Comparison of ENCODE assay signal across 12 cellular contexts in genomic region chr10:62133618-62134017, GRCh38.
DNase-seq lines count a peak whose midpoint lies in the region; ATAC-seq and TF ChIP-seq lines count a peak whose summit lies in the region.
"Had no signal": no experiment of that assay in that cellular context is flagged by ENCODE, and none has a peak within 500 bp of the region (broad histone marks: within the 10 kb centered on the region; RNA-seq: fewer than 3 reads in every experiment).

No MANE protein-coding gene starts in this region.

- no peaks in the 10 kb centered on the region for H3K36me3 ChIP-seq in aorta (ENCODE audit: control insufficient read depth in 1 of 2, insufficient read depth in 2 of 2, low read length in 1 of 2)
- H3K36me3 ChIP-seq: heart right ventricle had no signal

- ATAC-seq in GM18520 (IDR thresholded peaks at IDR 0.05; ENCODE audit: unreplicated experiment): peak; percentile 97
- peak; percentile 99 for ATAC-seq in HG02973 (IDR thresholded peaks at IDR 0.05; ENCODE audit: unreplicated experiment)
- ATAC-seq in left colon: no peak
- no peak for ATAC-seq in aorta (ENCODE audit: low FRiP score)
- ATAC-seq: CD8-positive, alpha-beta T cell; heart right ventricle had no signal

- H3K4me3 ChIP-seq in Jurkat, Clone E6-1 (ENCODE audit: low read length): no peak overlapping the region
- H3K4me3 ChIP-seq in aorta (ENCODE audit: low read length in 2 of 2): no peak overlapping the region
- H3K4me3 ChIP-seq: heart right ventricle had no signal

- DNase-seq in GM20000 (ENCODE audit: low spot score) (peak; percentile 19), left colon (no peak), GF-D8 (lab: John Stamatoyannopoulos, UW) (no peak), aorta (no peak), RPMI8226 (no peak)
- peak; percentile 12 for DNase-seq in Jurkat, Clone E6-1 (ENCODE audit: low read depth, low spot score)
- DNase-seq: CD8-positive, alpha-beta T cell; heart right ventricle; NCI-H187 treated with DMSO at 0.1 percent for 48 hours; OCI-M1 had no signal

- H3K9me3 ChIP-seq in aorta (ENCODE audit: control insufficient read depth, low read length): no peaks in the 10 kb centered on the region

- intact Hi-C loops in left colon (cut with DNase I, micrococcal nuclease) (no loop called here), aorta (cut with DNase I) (no loop called here)

- H3K4me1 ChIP-seq in aorta (ENCODE audit: control insufficient read depth in 1 of 2, insufficient read depth in 2 of 2, low read length in 2 of 2): no peaks in the 10 kb centered on the region

- no peak for TF ChIP-seq CTCF in GM20000 (IDR thresholded peaks at IDR 0.05; ENCODE audit: extremely low read depth, missing control alignments)

- no peaks in the 10 kb centered on the region for H3K27me3 ChIP-seq in aorta (ENCODE audit: control insufficient read depth in 1 of 2, insufficient read depth in 2 of 2, low read length in 1 of 2)
- H3K27me3 ChIP-seq: heart right ventricle had no signal

- no peak overlapping the region for H3K27ac ChIP-seq in aorta (ENCODE audit: low read depth in 1 of 2, low read length in 2 of 2)
- H3K27ac ChIP-seq: heart right ventricle had no signal

Comparison
In these comparisons a context has a peak if more than half of its experiments do, and no peak if none do; other contexts are left out.
1. ATAC-seq: peak in GM18520 (single experiment) and HG02973 (single experiment); none in left colon (single experiment) and aorta (single experiment).
2. DNase-seq: peak in GM20000 (single experiment) and Jurkat, Clone E6-1 (single experiment); none in left colon (0 of 2), GF-D8 (single experiment), aorta (0 of 2) and RPMI8226 (single experiment).